1 cellular context compared by ENCODE assay signal in genomic region chr15:98981851-98982722, GRCh38.
A peak's percentile ranks its signal among the peaks of the same experiment; 100 is the strongest.
TF ChIP-seq lines count a peak whose summit lies in the region.

No MANE protein-coding gene starts in this region.

TF ChIP-seq in GM12878, 131 proteins besides CTCF, POLR2A, EP300 and RAD21 (continued from another document):
- 0 out of 2 replicates have a peak, but pooled peaks have one; percentile 47 for TF ChIP-seq MLLT1 (IDR thresholded peaks at IDR 0.05)
- TF ChIP-seq MEF2B (IDR thresholded peaks at IDR 0.05; ENCODE audit: partially characterized antibody, poor library complexity, severe bottlenecking) = peak; percentile 75
- no peak for TF ChIP-seq JUND (IDR thresholded peaks at IDR 0.05; ENCODE audit: low read depth, low read length)
- no peak for TF ChIP-seq E2F4 (IDR thresholded peaks at IDR 0.05; ENCODE audit: low read depth, low read length)
- no peak for TF ChIP-seq WRNIP1 (IDR thresholded peaks at IDR 0.05; ENCODE audit: borderline replicate concordance, low read depth, low read length)
- no peak for TF ChIP-seq ZNF24 (IDR thresholded peaks at IDR 0.05)
